Comparison of ENCODE assay signal across 14 cellular contexts in genomic region chr12:62977419-62977818, GRCh38. TPM values are rescaled to one million over a fixed set of nuclear protein-coding genes. Genes with fewer than 3 reads are reported as not detected.
DNase-seq lines count a peak whose midpoint lies in the region; ATAC-seq, FAIRE-seq and TF ChIP-seq lines count a peak whose summit lies in the region.
"Had no signal": no experiment of that assay in that cellular context is flagged by ENCODE, and none has a peak within 500 bp of the region (broad histone marks: within the 10 kb centered on the region; RNA-seq: fewer than 3 reads in every experiment).

No MANE protein-coding gene starts in this region.

- TF ChIP-seq RAD21 in K562 (CRISPR knock-in tag; conservative IDR thresholded peaks at IDR 0.05 in 1 of 2, IDR thresholded peaks at IDR 0.05 in 1 of 2): no peak

- no peaks in the 10 kb centered on the region for H3K9me1 ChIP-seq in K562 (ENCODE audit: control insufficient read depth, insufficient read depth, low read length)

- WGBS in K562 (ENCODE audit: insufficient coverage, low coverage, missing lambda C conversion rate): 2% methylated on average over 5 of the region's 5 CpGs

- H4K20me1 ChIP-seq in K562 (replicated peaks; ENCODE audit: control insufficient read depth, insufficient read depth, low read length): no peaks in the 10 kb centered on the region

- BruUV-seq in K562 (replicated peaks; lab: Mats Ljungman, UMichigan): no TSS peak

- no peak overlapping the region for H3K4me3 ChIP-seq in K562
- no peak overlapping the region for H3K4me3 ChIP-seq in dorsolateral prefrontal cortex
- no peak overlapping the region for H3K4me3 ChIP-seq in effector memory CD4-positive, alpha-beta T cell (ENCODE audit: insufficient read depth, low read depth, low read length, poor library complexity, severe bottlenecking)
- H3K4me3 ChIP-seq: colonic mucosa had no signal

- H3K9me3 ChIP-seq in K562 (replicated peaks; ENCODE audit: control insufficient read depth, insufficient read depth, low read depth, low read length): no peaks in the 10 kb centered on the region
- no peaks in the 10 kb centered on the region for H3K9me3 ChIP-seq in effector memory CD4-positive, alpha-beta T cell (ENCODE audit: control insufficient read depth, low read length)
- H3K9me3 ChIP-seq: colonic mucosa had no signal

- H3K27ac ChIP-seq in K562 (ENCODE audit: extremely low read depth, low read depth, low read length): peak overlapping the region; percentile 75
- H3K27ac ChIP-seq in dorsolateral prefrontal cortex: no peak overlapping the region
- no peak overlapping the region for H3K27ac ChIP-seq in effector memory CD4-positive, alpha-beta T cell (ENCODE audit: insufficient read depth, low read length, poor library complexity, severe bottlenecking)
- H3K27ac ChIP-seq: colonic mucosa, foreskin keratinocyte had no signal

- H3K27me3 ChIP-seq in K562 (ENCODE audit: control insufficient read depth in 2 of 2, insufficient read depth in 2 of 2, low read length in 2 of 2): no peaks in the 10 kb centered on the region
- H3K27me3 ChIP-seq in dorsolateral prefrontal cortex: no peaks in the 10 kb centered on the region
- no peaks in the 10 kb centered on the region for H3K27me3 ChIP-seq in effector memory CD4-positive, alpha-beta T cell (replicated peaks; ENCODE audit: control insufficient read depth, insufficient read depth, low read length, poor library complexity, severe bottlenecking)
- H3K27me3 ChIP-seq: colonic mucosa had no signal

- peaks cover 3 to 14% of the 10 kb centered on the region in 2 experiments; a peak in 3 of 5 replicates for H3K4me1 ChIP-seq in K562 (replicated peaks in 1 of 2; ENCODE audit: control insufficient read depth in 2 of 2, insufficient read depth in 2 of 2, low read length in 2 of 2)
- no peaks in the 10 kb centered on the region for H3K4me1 ChIP-seq in effector memory CD4-positive, alpha-beta T cell (ENCODE audit: control insufficient read depth, insufficient read depth, low read length, poor library complexity, severe bottlenecking)
- H3K4me1 ChIP-seq: colonic mucosa, foreskin keratinocyte had no signal

- no peaks in the 10 kb centered on the region for H3K79me2 ChIP-seq in K562 (ENCODE audit: control insufficient read depth, insufficient read depth, low read length)

- H3K36me3 ChIP-seq in K562 (ENCODE audit: control insufficient read depth, insufficient read depth, low read length): no peaks in the 10 kb centered on the region
- H3K36me3 ChIP-seq in effector memory CD4-positive, alpha-beta T cell (ENCODE audit: control insufficient read depth, insufficient read depth, low read length): no peaks in the 10 kb centered on the region
- H3K36me3 ChIP-seq: colonic mucosa had no signal

- TF ChIP-seq POLR2A in K562 (conservative IDR thresholded peaks at IDR 0.05): no peak

- DNase-seq in NCI-H1417 (lab: John Stamatoyannopoulos, UW) (peak; percentile 25 to 81 (median 78)), NCI-H1417 treated with DMSO at 0.1 percent for 48 hours (lab: John Stamatoyannopoulos, UW) (no peak), NCI-H2029 treated with DMSO at 0.1 percent for 48 hours (lab: John Stamatoyannopoulos, UW) (peak; percentile 56), K562 (ENCODE audit: extremely low read depth in 1 of 4, low spot score in 3 of 4) (peak in 2 of 4 experiments; percentile 13 to 52), renal cortical epithelial cell (ENCODE audit: low read depth) (peak; percentile 71), dorsolateral prefrontal cortex (no peak), germinal center (ENCODE audit: low spot score) (no peak)
- DNase-seq in effector memory CD4-positive, alpha-beta T cell: no peak
- DNase-seq: 8988T, colonic mucosa, midbrain, NCI-H524, trophoblast cell had no signal

- peak overlapping the region; percentile 58 for H3K4me2 ChIP-seq in K562 (ENCODE audit: insufficient read depth, low read length)

- H3K9ac ChIP-seq in K562 (ENCODE audit: insufficient read depth in 1 of 2, low read depth in 2 of 2, low read length in 2 of 2): peak overlapping the region in 1 of 2 experiments; percentile 34; a peak in 1 of 4 replicates

- intact Hi-C loops in K562 (cut with micrococcal nuclease): loop anchor here (2.0 kb wide), 1 partner anchor 43 kb away; the partner anchor contains the start of gene PPM1H
- intact Hi-C loops in dorsolateral prefrontal cortex (cut with DNase I): no loop called here

- H2AFZ ChIP-seq in K562 (ENCODE audit: low read depth, low read length): peak overlapping the region; percentile 91

- no peak for TF ChIP-seq CTCF in K562 (IDR thresholded peaks at IDR 0.05 in 2 of 3, conservative IDR thresholded peaks at IDR 0.05 in 1 of 3; ENCODE audit: insufficient read depth in 2 of 3, low read depth in 1 of 3, low read length in 3 of 3)
- no peak for TF ChIP-seq CTCF in dorsolateral prefrontal cortex (IDR thresholded peaks at IDR 0.05 in 54 of 56, conservative IDR thresholded peaks at IDR 0.05 in 2 of 56; ENCODE audit: low read depth in 1 of 56, partially characterized antibody in 56 of 56)

- ATAC-seq in K562: peak; percentile 71
- ATAC-seq: foreskin keratinocyte had no signal

- TF ChIP-seq EP300 in K562 (IDR thresholded peaks at IDR 0.05; ENCODE audit: low read length): no peak

- POLR2A ChIA-PET in K562 (lab: Yijun Ruan, JAX): interaction anchor here (0.6 to 0.8 kb wide), 2 partner anchors 123 to 212 kb away, joined by 3 read pairs; no protein-coding TSS in a partner anchor

- in situ Hi-C loops in K562 (cut with MboI): no loop called here

- CTCF ChIA-PET in K562 (lab: Yijun Ruan, JAX; ENCODE audit: low intra/inter-chr PET ratio): no interaction called here

- no peak for FAIRE-seq in K562 (lab: Jason Lieb, UNC)

TF ChIP-seq in K562, 482 proteins besides CTCF, POLR2A, EP300 and RAD21 (continues in another document):
- TF ChIP-seq POLR2AphosphoS5 (IDR thresholded peaks at IDR 0.05; ENCODE audit: control insufficient read depth, insufficient read depth, low read depth, low read length) (no peak), ATF2 (CRISPR knock-in tag; IDR thresholded peaks at IDR 0.05) (no peak), ILF3 (IDR thresholded peaks at IDR 0.05; ENCODE audit: borderline replicate concordance) (no peak), NFIC (IDR thresholded peaks at IDR 0.05) (peak; percentile 55), KLF16 (IDR thresholded peaks at IDR 0.05) (no peak), ATF1 (CRISPR knock-in tag; IDR thresholded peaks at IDR 0.05) (no peak), ATF1 (tag; IDR thresholded peaks at IDR 0.05) (peak; percentile 29; the same call in 1 of the 2 replicates)

RNA-seq across cellular contexts. Expression of gene PPM1H, which starts 42.5 kb away (rescaled TPM):
- 4.0 and 12.4 TPM in 2 replicates for total RNA-seq in K562 (2011; cell fraction: chromatin; rRNA removed; ENCODE audit: low replicate concordance)
- total RNA-seq in K562 (2011; cell fraction: nucleolus; rRNA removed): 5.7 and 6.2 TPM in 2 replicates
- 5.2 and 6.4 TPM in 2 replicates for total RNA-seq in K562 (2011; cell fraction: nucleoplasm; rRNA removed)
- total RNA-seq in K562 (2014; rRNA removed) (11.3 and 13.0 TPM in 2 replicates), K562 (2014; rRNA removed; fragmentation: Illumina TruSeq; extraction: Trizol) (13.7 and 17.2 TPM in 2 replicates), K562 (2015; rRNA removed; fragmentation: Illumina TruSeq; extraction: Trizol) (29.0 and 29.3 TPM in 2 replicates), K562 (2021) (21.5 and 23.0 TPM in 2 replicates), renal cortical epithelial cell (27.1 and 36.6 TPM in 2 replicates), dorsolateral prefrontal cortex (10 to 100 TPM; 33.6 to 75.1 (median 58.9) TPM)
- polyA plus RNA-seq in K562 (2011; rRNA removed) (4.8 and 6.1 TPM in 2 replicates), K562 (2014; fragmentation: Illumina TruSeq; extraction: Trizol) (11.1 and 11.6 TPM in 2 replicates), K562 (2014; fragmentation: Nextera tagmentation; extraction: Ambion mirVana) (1 to 10 TPM; 5.3 to 8.1 TPM), K562 (2014; rRNA removed) (9.3 and 9.7 TPM in 2 replicates)
- polyA plus RNA-seq in K562 (2011; cell fraction: cytosol; rRNA removed): 4.5 and 5.7 TPM in 2 replicates
- 3.7 and 4.0 TPM in 2 replicates for polyA plus RNA-seq in K562 (2011; cell fraction: nucleus; rRNA removed)
- 9.0 and 13.2 TPM in 2 replicates for polyA plus RNA-seq in K562 (2012)
- 10.7 and 12.0 TPM in 2 replicates for polyA minus RNA-seq in K562 (2011; rRNA and poly(A)+ RNA removed)
- polyA minus RNA-seq in K562 (2011; cell fraction: cytosol; rRNA and poly(A)+ RNA removed): 6.6 and 9.7 TPM in 2 replicates
- 5.8 and 6.6 TPM in 2 replicates for polyA minus RNA-seq in K562 (2011; cell fraction: nucleus; rRNA and poly(A)+ RNA removed)
- total RNA-seq: foreskin keratinocyte had no signal

Comparison
In these comparisons a context has a peak if more than half of its experiments do, and no peak if none do; other contexts are left out.
1. DNase-seq: peak in NCI-H1417 (3 of 3), NCI-H2029 treated with DMSO at 0.1 percent for 48 hours (single experiment) and renal cortical epithelial cell (single experiment); none in NCI-H1417 treated with DMSO at 0.1 percent for 48 hours (single experiment), dorsolateral prefrontal cortex (0 of 10), germinal center (single experiment) and effector memory CD4-positive, alpha-beta T cell (0 of 3).